8 cellular contexts compared by ENCODE assay signal in genomic region chrX:107206697-107207065, GRCh38. TPM values are rescaled to one million over a fixed set of nuclear protein-coding genes. Genes with fewer than 3 reads are reported as not detected.
DNase-seq lines count a peak whose midpoint lies in the region; ATAC-seq, FAIRE-seq and TF ChIP-seq lines count a peak whose summit lies in the region.

No MANE protein-coding gene starts in this region.

- TF ChIP-seq POLR2A in suprapubic skin (IDR thresholded peaks at IDR 0.05), result no peak

- 63% methylated on average over 9 of the region's 9 CpGs for WGBS in suprapubic skin

- H3K9ac ChIP-seq in keratinocyte (ENCODE audit: control insufficient read depth, extremely low read depth, insufficient read depth, low read length), result no peak overlapping the region

- H3K36me3 ChIP-seq in left ventricle myocardium inferior (no peaks in the 10 kb centered on the region), keratinocyte (ENCODE audit: control insufficient read depth in 2 of 2, extremely low read depth in 1 of 2, insufficient read depth in 2 of 2, low read length in 2 of 2) (no peaks in the 10 kb centered on the region), suprapubic skin (no peaks in the 10 kb centered on the region)

- no peak overlapping the region for H3K27ac ChIP-seq in left ventricle myocardium inferior (replicated peaks)
- no peak overlapping the region for H3K27ac ChIP-seq in keratinocyte (ENCODE audit: control insufficient read depth, insufficient read depth, low read length)
- no peak overlapping the region for H3K27ac ChIP-seq in suprapubic skin

- H3K4me2 ChIP-seq in keratinocyte (ENCODE audit: control insufficient read depth, extremely low read depth, insufficient read depth, low read depth, low read length), result peak overlapping the region; percentile 81

- no peak for DNase-seq in left ventricle myocardium inferior
- no peak for DNase-seq in left ventricle myocardium superior
- no peak for DNase-seq in T-helper 17 cell
- DNase-seq in keratinocyte (ENCODE audit: low read depth, low spot score), result no peak
- no peak for DNase-seq in suprapubic skin (ENCODE audit: low spot score in 2 of 2)
- no peak for DNase-seq in left lobe of liver (ENCODE audit: low spot score)
- DNase-seq in chondrocyte (ENCODE audit: low spot score), result no peak
- no peak for DNase-seq in SHP77 treated with DMSO at 0.1 percent for 48 hours (lab: John Stamatoyannopoulos, UW)

- H3K4me1 Mint-ChIP-seq in T-helper 17 cell (peaks cover 5% of the 10 kb centered on the region), chondrocyte (ENCODE audit: low read depth) (peaks cover 10% of the 10 kb centered on the region)

- ATAC-seq in left ventricle myocardium superior (no peak), T-helper 17 cell (no peak), left lobe of liver (no peak)

- H3K27me3 Mint-ChIP-seq in T-helper 17 cell (no peaks in the 10 kb centered on the region), chondrocyte (ENCODE audit: low read depth) (peaks cover 7% of the 10 kb centered on the region)

- peaks cover 4% of the 10 kb centered on the region for H3K27me3 ChIP-seq in left ventricle myocardium inferior (ENCODE audit: low read depth)
- no peaks in the 10 kb centered on the region for H3K27me3 ChIP-seq in keratinocyte (ENCODE audit: control insufficient read depth, extremely low read depth, insufficient read depth, low read length)
- H3K27me3 ChIP-seq in suprapubic skin, result no peaks in the 10 kb centered on the region

- H3K9me3 Mint-ChIP-seq in chondrocyte (ENCODE audit: low read depth), result peaks cover 5% of the 10 kb centered on the region

- H3K4me3 ChIP-seq in left ventricle myocardium inferior (peak overlapping the region; percentile 65), keratinocyte (ENCODE audit: control insufficient read depth in 2 of 3, extremely low read depth in 1 of 3, insufficient read depth in 2 of 3, low read depth in 1 of 3, low read length in 3 of 3) (peak overlapping the region in 1 of 3 experiments; percentile 79), suprapubic skin (peak overlapping the region; percentile 50)

- no peaks in the 10 kb centered on the region for H3K36me3 Mint-ChIP-seq in T-helper 17 cell (ENCODE audit: low read depth)
- H3K36me3 Mint-ChIP-seq in chondrocyte (ENCODE audit: low read depth), result no peaks in the 10 kb centered on the region

- no peaks in the 10 kb centered on the region for H3K79me2 ChIP-seq in keratinocyte (ENCODE audit: control insufficient read depth, insufficient read depth, low read length)

- H3K27ac Mint-ChIP-seq in T-helper 17 cell, result peak overlapping the region; percentile 88
- H3K27ac Mint-ChIP-seq in chondrocyte (ENCODE audit: unreplicated experiment), result no peak overlapping the region

- H3K9me1 ChIP-seq in keratinocyte (ENCODE audit: control insufficient read depth, extremely low read depth, insufficient read depth, low read length), result no peaks in the 10 kb centered on the region

- H3K4me3 Mint-ChIP-seq in T-helper 17 cell (peak overlapping the region; percentile 90), chondrocyte (ENCODE audit: unreplicated experiment) (no peak overlapping the region)

- no peak overlapping the region for H2AFZ ChIP-seq in keratinocyte (ENCODE audit: control insufficient read depth, low read length)

- H4K20me1 ChIP-seq in keratinocyte (ENCODE audit: control insufficient read depth, extremely low read depth, insufficient read depth, low read length), result no peaks in the 10 kb centered on the region

- no peak for FAIRE-seq in keratinocyte (lab: Jason Lieb, UNC)

- no peaks in the 10 kb centered on the region for H3K4me1 ChIP-seq in left ventricle myocardium inferior
- H3K4me1 ChIP-seq in keratinocyte (ENCODE audit: control insufficient read depth, extremely low read depth, insufficient read depth, low read length), result no peaks in the 10 kb centered on the region
- no peaks in the 10 kb centered on the region for H3K4me1 ChIP-seq in suprapubic skin

- no peak for TF ChIP-seq EP300 in suprapubic skin (IDR thresholded peaks at IDR 0.05)

- H3K9me3 ChIP-seq in left ventricle myocardium inferior (replicated peaks) (no peaks in the 10 kb centered on the region), T-helper 17 cell (ENCODE audit: control insufficient read depth, low read length, poor library complexity, severe bottlenecking) (no peaks in the 10 kb centered on the region), keratinocyte (ENCODE audit: control insufficient read depth, low read depth, low read length) (no peaks in the 10 kb centered on the region), suprapubic skin (no peaks in the 10 kb centered on the region)

- dilution Hi-C loops in keratinocyte (cut with MboI; ENCODE audit: extremely low pct_ligation_motif_present, low sequenced_read_pairs), result no loop called here

- TF ChIP-seq CTCF in left ventricle myocardium inferior (IDR thresholded peaks at IDR 0.05; ENCODE audit: borderline replicate concordance) (no peak), keratinocyte (optimal IDR thresholded peaks at IDR 0.05 in 1 of 3, IDR thresholded peaks at IDR 0.05 in 1 of 3, conservative IDR thresholded peaks at IDR 0.05 in 1 of 3; ENCODE audit: extremely low read depth in 1 of 3, insufficient read depth in 2 of 3, low read length in 3 of 3) (no peak), suprapubic skin (IDR thresholded peaks at IDR 0.05) (no peak), chondrocyte (IDR thresholded peaks at IDR 0.05) (no peak)

- intact Hi-C loops in left ventricle myocardium inferior (cut with micrococcal nuclease), result no loop called here
- intact Hi-C loops in left ventricle myocardium superior (cut with micrococcal nuclease), result no loop called here

RNA-seq across cellular contexts. Expression of gene DNAAF6, which starts 0.3 kb away (rescaled TPM):
- not detected for total RNA-seq in left ventricle myocardium inferior
- not detected for total RNA-seq in left ventricle myocardium superior
- not detected for total RNA-seq in T-helper 17 cell
- not detected in 3 replicates for polyA plus RNA-seq in keratinocyte
- not detected for polyA plus RNA-seq in keratinocyte (2011; ENCODE audit: low read depth)
- not detected in 2 replicates for polyA plus RNA-seq in keratinocyte (2011; cell fraction: cytosol; rRNA removed)
- polyA plus RNA-seq in keratinocyte (2011; cell fraction: nucleus; rRNA removed), result not detected in 2 replicates
- not detected in 2 replicates for polyA plus RNA-seq in keratinocyte (2012; ENCODE audit: low replicate concordance)
- not detected in 3 replicates for polyA minus RNA-seq in keratinocyte
- not detected for polyA minus RNA-seq in keratinocyte (2011; cell fraction: cytosol; rRNA and poly(A)+ RNA removed)
- polyA minus RNA-seq in keratinocyte (2011; cell fraction: nucleus; rRNA and poly(A)+ RNA removed), result not detected in 2 replicates
- total RNA-seq in suprapubic skin, result not detected
- not detected for total RNA-seq in left lobe of liver
- total RNA-seq in chondrocyte, result not detected in 3 replicates

RNA-seq across cellular contexts. Expression of gene NUP62CL, which starts 0.4 kb away (rescaled TPM):
- total RNA-seq in left ventricle myocardium inferior, result 1.1 TPM
- 2.2 TPM for total RNA-seq in left ventricle myocardium superior
- total RNA-seq in T-helper 17 cell, result 1 to 10 TPM; 2.2 TPM
- polyA plus RNA-seq in keratinocyte, result 1.2 to 2.6 TPM (median 1.6 TPM) in 3 replicates
- polyA plus RNA-seq in keratinocyte (2011; ENCODE audit: low read depth), result 2.4 TPM
- polyA plus RNA-seq in keratinocyte (2011; cell fraction: cytosol; rRNA removed), result 0.47 and 1.3 TPM in 2 replicates
- polyA plus RNA-seq in keratinocyte (2011; cell fraction: nucleus; rRNA removed), result 2.6 and 3.0 TPM in 2 replicates
- 0.72 and 0.92 TPM in 2 replicates for polyA plus RNA-seq in keratinocyte (2012; ENCODE audit: low replicate concordance)
- polyA minus RNA-seq in keratinocyte, result 0.51 to 1.4 TPM in 2 of 3 replicates, not detected in the other
- not detected for polyA minus RNA-seq in keratinocyte (2011; cell fraction: cytosol; rRNA and poly(A)+ RNA removed)
- 0.95 and 2.4 TPM in 2 replicates for polyA minus RNA-seq in keratinocyte (2011; cell fraction: nucleus; rRNA and poly(A)+ RNA removed)
- 1 to 10 TPM; 1.3 to 8.8 (median 1.4) TPM for total RNA-seq in suprapubic skin
- 0.53 TPM for total RNA-seq in left lobe of liver
- not detected in 3 replicates for total RNA-seq in chondrocyte
